Comparison of ENCODE assay signal across 22 cellular contexts in the genomic region with DNA sequence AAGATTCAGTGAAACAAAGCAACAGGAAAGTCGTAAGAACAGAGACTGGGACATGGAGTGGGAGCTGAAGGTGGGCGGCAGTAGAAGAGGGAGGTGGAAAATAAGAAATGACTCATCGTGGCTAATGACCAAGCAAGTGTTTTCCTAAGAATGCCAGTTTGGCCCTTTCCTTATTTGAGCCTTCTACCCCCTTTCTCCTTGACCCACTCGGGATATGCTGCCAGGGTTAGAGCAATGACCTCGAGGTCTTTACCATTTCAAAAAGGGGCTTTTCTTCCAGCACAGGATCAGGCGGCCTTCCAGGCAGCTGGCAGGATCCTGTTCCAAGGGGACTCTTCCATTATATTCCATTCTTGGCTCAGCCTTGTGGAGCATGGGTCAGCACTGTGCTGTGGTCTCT.
A peak's percentile ranks its signal among the peaks of the same experiment; 100 is the strongest.
DNase-seq lines count a peak whose midpoint lies in the region; ATAC-seq lines count a peak whose summit lies in the region.
"Had no signal": no experiment of that assay in that cellular context is flagged by ENCODE, and none has a peak within 500 bp of the region (broad histone marks: within the 10 kb centered on the region; RNA-seq: fewer than 3 reads in every experiment).

No MANE protein-coding gene starts in this region.

- DNase-seq in Daoy (ENCODE audit: low read depth) (peak; percentile 11), astrocyte of the hippocampus (ENCODE audit: low read depth, low spot score) (peak; percentile 12), hippocampal formation (lab: John Stamatoyannopoulos, UW) (peak; percentile 15 to 20), renal cortical epithelial cell (ENCODE audit: low read depth) (peak; percentile 66), GDM1 (lab: John Stamatoyannopoulos, UW) (no peak), NCI-H1930 (lab: John Stamatoyannopoulos, UW) (no peak), NCI-H510A treated with DMSO at 0.1 percent for 48 hours (lab: John Stamatoyannopoulos, UW) (no peak)
- DNase-seq: Caco-2; CD8-positive, alpha-beta T cell; DMS 273 treated with DMSO at 0.1 percent for 48 hours; DMS79; GM23248; H9; Karpas-422; NCI-H1092 treated with DMSO at 0.1 percent for 48 hours; NCI-H1436 treated with DMSO at 0.1 percent for 48 hours; NCI-H2029 treated with DMSO at 0.1 percent for 48 hours; NCI-H446 treated with DMSO at 0.1 percent for 48 hours; NCI-H526 treated with DMSO at 0.1 percent for 48 hours; PC-9 had no signal

- ATAC-seq in HG02852 (IDR thresholded peaks at IDR 0.05; ENCODE audit: unreplicated experiment): no peak
- ATAC-seq: CD8-positive, alpha-beta T cell; Right ventricle myocardium inferior had no signal

Comparison
In these comparisons a context has a peak if more than half of its experiments do, and no peak if none do; other contexts are left out.
1. DNase-seq: peak in Daoy (single experiment), astrocyte of the hippocampus (single experiment), hippocampal formation (2 of 2) and renal cortical epithelial cell (single experiment); none in GDM1 (single experiment), NCI-H1930 (0 of 2) and NCI-H510A treated with DMSO at 0.1 percent for 48 hours (single experiment).